15 cellular contexts compared by ENCODE assay signal in genomic region chr19:44623080-44623479, GRCh38. TPM values are rescaled to one million over a fixed set of nuclear protein-coding genes. Genes with fewer than 3 reads are reported as not detected.
DNase-seq lines count a peak whose midpoint lies in the region; ATAC-seq, FAIRE-seq and TF ChIP-seq lines count a peak whose summit lies in the region.
"Had no signal": no experiment of that assay in that cellular context is flagged by ENCODE, and none has a peak within 500 bp of the region (broad histone marks: within the 10 kb centered on the region; RNA-seq: fewer than 3 reads in every experiment).

No MANE protein-coding gene starts in this region.

- no peak for ATAC-seq in HepG2
- ATAC-seq: activated T-cell treated with anti-CD3 and anti-CD28 coated beads, Interleukin-2, amount 50 U/mL, for 4 hours had no signal

- no peak overlapping the region for H2BK12ac ChIP-seq in H1 (ENCODE audit: low read depth, low read length)

- no peak overlapping the region for H3K56ac ChIP-seq in H1 (replicated peaks; ENCODE audit: insufficient read length, low read depth, low read length)

- no peak overlapping the region for H3K23ac ChIP-seq in H1 (ENCODE audit: insufficient read length)

- TF ChIP-seq POLR2A in H1 (IDR thresholded peaks at IDR 0.05; ENCODE audit: control extremely low read depth in 1 of 2, low read depth in 2 of 2, low read length in 2 of 2), result no peak
- no peak for TF ChIP-seq POLR2A in HepG2 (IDR thresholded peaks at IDR 0.05; ENCODE audit: insufficient read depth in 1 of 2, low read depth in 2 of 2, low read length in 2 of 2)

- no peaks in the 10 kb centered on the region for H3K23me2 ChIP-seq in H1 (ENCODE audit: low read depth, low read length)

- no peaks in the 10 kb centered on the region for H3K9me3 ChIP-seq in H1 (ENCODE audit: insufficient read depth in 2 of 2, low read depth in 1 of 2, low read length in 1 of 2)
- no peaks in the 10 kb centered on the region for H3K9me3 ChIP-seq in HepG2 (ENCODE audit: low read length)
- no peaks in the 10 kb centered on the region for H3K9me3 ChIP-seq in colonic mucosa
- H3K9me3 ChIP-seq: ascending aorta, BLaER1, esophagus squamous epithelium, prostate gland, suprapubic skin had no signal

- peak overlapping the region; percentile 7; the same call in 1 of the 2 replicates for H4K8ac ChIP-seq in H1 (ENCODE audit: extremely low read depth, insufficient read depth, low read length)

- DNase-seq in AG09309 (ENCODE audit: low read depth) (peak; percentile 34), KBM-7 (peak; percentile 91), H1 (ENCODE audit: low read depth in 1 of 2, low spot score in 2 of 2) (no peak), HepG2 (ENCODE audit: low spot score) (no peak), H4 (ENCODE audit: low spot score) (no peak), T1000 (lab: John Stamatoyannopoulos, UW) (no peak), KG1 (lab: John Stamatoyannopoulos, UW) (no peak), colonic mucosa (no peak)
- DNase-seq: activated T-cell treated with anti-CD3 and anti-CD28 coated beads, Interleukin-2, amount 50 U/mL, for 4 hours; esophagus squamous epithelium; RPMI8226 had no signal

- 79% methylated on average over 5 of the region's 5 CpGs; no CpG with 5 or more reads in 1 of the 2 experiments for WGBS in H1 (ENCODE audit: extremely low coverage in 1 of 2, insufficient coverage in 1 of 2, insufficient read length in 1 of 2, insufficient replicate concordance in 2 of 2, low coverage in 1 of 2, low lambda C conversion rate in 2 of 2, missing lambda C conversion rate in 1 of 2), 2 experiments
- 93% methylated on average over 5 of the region's 5 CpGs for WGBS in HepG2 (ENCODE audit: low lambda C conversion rate)

- H2AK5ac ChIP-seq in H1 (ENCODE audit: low read depth, low read length), result no peak overlapping the region

- H3K4me1 ChIP-seq in H1 (replicated peaks in 1 of 4; ENCODE audit: control insufficient read depth in 3 of 4, insufficient read depth in 4 of 4, low read length in 3 of 4) (no peaks in the 10 kb centered on the region), HepG2 (ENCODE audit: insufficient read depth, low read length) (peaks cover 64% of the 10 kb centered on the region), colonic mucosa (no peaks in the 10 kb centered on the region)
- H3K4me1 ChIP-seq: BLaER1, prostate gland, suprapubic skin had no signal

- H2BK5ac ChIP-seq in H1 (ENCODE audit: low read depth, low read length), result no peak overlapping the region

- H4K5ac ChIP-seq in H1 (ENCODE audit: insufficient read length, low read depth, low read length), result no peak overlapping the region

- POLR2A ChIA-PET in H1 (lab: Charles Lee; ENCODE audit: partially characterized antibody), result no interaction called here
- POLR2A ChIA-PET in HepG2 (lab: Yijun Ruan, JAX), result interaction anchor here (6.0 kb wide), 1 partner anchor 9 kb away, joined by 87 read pairs; the partner anchor contains the start of gene IGSF23

- no peak overlapping the region for H3K27ac ChIP-seq in H1 (ENCODE audit: low read depth, low read length)
- H3K27ac ChIP-seq in HepG2 (ENCODE audit: extremely low read length, insufficient read depth, low read length), result peak overlapping the region; percentile 25
- no peak overlapping the region for H3K27ac ChIP-seq in colonic mucosa
- H3K27ac ChIP-seq: ascending aorta, BLaER1, esophagus squamous epithelium, prostate gland, suprapubic skin had no signal

- H3K79me1 ChIP-seq in H1 (ENCODE audit: low read depth, low read length), result no peaks in the 10 kb centered on the region

- no peak overlapping the region for H3K4me2 ChIP-seq in H1 (ENCODE audit: insufficient read depth in 1 of 2, low read depth in 2 of 2, low read length in 2 of 2)
- H3K4me2 ChIP-seq in HepG2 (ENCODE audit: low read depth, low read length), result no peak overlapping the region
- H3K4me2 ChIP-seq: BLaER1 had no signal

- H4K20me1 ChIP-seq in H1 (replicated peaks in 1 of 2; ENCODE audit: control insufficient read depth in 1 of 2, insufficient read depth in 2 of 2, low read length in 2 of 2) (no peaks in the 10 kb centered on the region), HepG2 (ENCODE audit: insufficient read depth, low read length) (no peaks in the 10 kb centered on the region)
- H4K20me1 ChIP-seq: BLaER1 had no signal

- H4K91ac ChIP-seq in H1 (replicated peaks; ENCODE audit: insufficient read length, low read length), result no peak overlapping the region

- no peak overlapping the region for H2AFZ ChIP-seq in H1 (ENCODE audit: low read length)
- H2AFZ ChIP-seq in HepG2 (ENCODE audit: low read length), result no peak overlapping the region

- TF ChIP-seq EP300 in H1 (IDR thresholded peaks at IDR 0.05; ENCODE audit: borderline replicate concordance in 1 of 2, low read depth in 2 of 2, low read length in 2 of 2) (no peak), HepG2 (IDR thresholded peaks at IDR 0.05; ENCODE audit: low read depth in 2 of 2, low read length in 2 of 2) (no peak), HepG2 (CRISPR knock-in tag; IDR thresholded peaks at IDR 0.05; ENCODE audit: borderline replicate concordance) (no peak)

- no TSS peak for BruUV-seq in HepG2 (replicated peaks; lab: Mats Ljungman, UMichigan)

- H2BK20ac ChIP-seq in H1 (ENCODE audit: low read length), result no peak overlapping the region

- H3K4ac ChIP-seq in H1 (replicated peaks; ENCODE audit: insufficient read length, low read depth, low read length), result no peak overlapping the region

- no peak overlapping the region for H2BK15ac ChIP-seq in H1 (ENCODE audit: low read length)

- CTCF ChIA-PET in H1 (lab: Charles Lee; ENCODE audit: partially characterized antibody), result interaction anchor here (0.7 to 5.4 kb wide), 7 partner anchors 9 to 101 kb away, joined by 3 to 29 read pairs (median 4); no protein-coding TSS in a partner anchor
- CTCF ChIA-PET in HepG2 (lab: Yijun Ruan, JAX; ENCODE audit: low intra/inter-chr PET ratio, low total read pairs), result no interaction called here

- TF ChIP-seq CTCF in AG09309 (IDR thresholded peaks at IDR 0.05; ENCODE audit: control insufficient read depth, insufficient read depth, low read depth, low read length, missing control alignments) (no peak), H1 (IDR thresholded peaks at IDR 0.05; ENCODE audit: control extremely low read depth in 1 of 3, insufficient read depth in 1 of 3, low read depth in 1 of 3, low read length in 3 of 3) (no peak), HepG2 (CRISPR knock-in tag; IDR thresholded peaks at IDR 0.05) (no peak), colonic mucosa (IDR thresholded peaks at IDR 0.05) (no peak)

- H2BK120ac ChIP-seq in H1 (replicated peaks; ENCODE audit: low read depth, low read length), result no peak overlapping the region

- H3K27me3 ChIP-seq in H1 (replicated peaks in 1 of 4; ENCODE audit: control insufficient read depth in 3 of 4, extremely low read depth in 1 of 4, insufficient read depth in 3 of 4, low read length in 3 of 4) (no peaks in the 10 kb centered on the region; a peak in 1 of 7 replicates), HepG2 (ENCODE audit: control insufficient read depth in 1 of 2, insufficient read depth in 2 of 2, low read length in 2 of 2) (no peaks in the 10 kb centered on the region), colonic mucosa (no peaks in the 10 kb centered on the region)
- H3K27me3 ChIP-seq: ascending aorta, BLaER1, esophagus squamous epithelium, suprapubic skin had no signal

- H3K14ac ChIP-seq in H1 (ENCODE audit: insufficient read length), result no peak overlapping the region

- H3K18ac ChIP-seq in H1 (ENCODE audit: extremely low read depth, low read length), result no peak overlapping the region

- no peak for TF ChIP-seq RAD21 in H1 (IDR thresholded peaks at IDR 0.05 in 1 of 2, conservative IDR thresholded peaks at IDR 0.05 in 1 of 2; ENCODE audit: low read depth in 2 of 2, low read length in 2 of 2)
- no peak for TF ChIP-seq RAD21 in HepG2 (CRISPR knock-in tag; IDR thresholded peaks at IDR 0.05)

- H3K36me3 ChIP-seq in H1 (ENCODE audit: control insufficient read depth in 2 of 4, insufficient read depth in 4 of 4, low read length in 3 of 4), result no peaks in the 10 kb centered on the region
- peaks cover 0 to 9% of the 10 kb centered on the region in 2 experiments; a peak in 3 of 5 replicates for H3K36me3 ChIP-seq in HepG2 (replicated peaks in 1 of 2; ENCODE audit: control insufficient read depth in 1 of 2, insufficient read depth in 2 of 2, low read length in 2 of 2)
- no peaks in the 10 kb centered on the region for H3K36me3 ChIP-seq in colonic mucosa
- H3K36me3 ChIP-seq: ascending aorta, BLaER1, esophagus squamous epithelium, prostate gland, suprapubic skin had no signal

- no peak overlapping the region for H3K9ac ChIP-seq in H1 (replicated peaks in 1 of 4; ENCODE audit: extremely low read depth in 1 of 4, low read depth in 3 of 4, low read length in 3 of 4)
- no peak overlapping the region for H3K9ac ChIP-seq in HepG2 (ENCODE audit: insufficient read depth, low read depth, low read length)
- no peak overlapping the region for H3K9ac ChIP-seq in colonic mucosa (ENCODE audit: low read depth in 2 of 2, low read length in 2 of 2)
- H3K9ac ChIP-seq: BLaER1 had no signal

- in situ Hi-C loops in KBM-7 (cut with MboI; ENCODE audit: low pct_unique_long_range_greater_than_20kb, low sequenced_read_pairs), result no loop called here
- in situ Hi-C loops in HepG2 (cut with HindIII; ENCODE audit: extremely low pct_ligation_motif_present, low pct_unique_long_range_greater_than_20kb), result no loop called here

- H3K79me2 ChIP-seq in H1 (ENCODE audit: control insufficient read depth in 1 of 2, insufficient read depth in 2 of 2, low read length in 2 of 2) (no peaks in the 10 kb centered on the region), HepG2 (ENCODE audit: insufficient read depth, low read length) (no peaks in the 10 kb centered on the region)

- intact Hi-C loops in HepG2 (cut with micrococcal nuclease; ENCODE audit: unreplicated experiment), result no loop called here
- intact Hi-C loops in colonic mucosa (cut with DNase I), result no loop called here

- FAIRE-seq in H1 (lab: Jason Lieb, UNC) (no peak), HepG2 (lab: Jason Lieb, UNC) (no peak)

- H3K4me3 ChIP-seq in AG09309 (ENCODE audit: control insufficient read depth, low read depth, low read length) (no peak overlapping the region), H1 (ENCODE audit: extremely low read depth in 1 of 4, insufficient read depth in 2 of 4, low read depth in 3 of 4, low read length in 4 of 4) (no peak overlapping the region), HepG2 (replicated peaks in 1 of 3; ENCODE audit: insufficient read depth in 1 of 3, low read depth in 2 of 3, low read length in 3 of 3) (no peak overlapping the region), colonic mucosa (no peak overlapping the region)
- H3K4me3 ChIP-seq: ascending aorta, BLaER1, esophagus squamous epithelium, prostate gland, suprapubic skin had no signal

RNA-seq across cellular contexts. Expression of gene IGSF23, which starts 9.7 kb away (rescaled TPM):
- not detected in 2 replicates for total RNA-seq in H1 (2021; fragmentation: NEBNext Ultra II Directional; extraction: Animal tissue kit (Norgen Biotek cat#: 25700))
- polyA plus RNA-seq in H1 (2011; rRNA removed), result not detected in 2 replicates
- polyA plus RNA-seq in H1 (2011; cell fraction: cytosol; rRNA removed), result not detected
- not detected for polyA plus RNA-seq in H1 (2011; cell fraction: nucleus; rRNA removed)
- polyA plus RNA-seq in H1 (2012, experiment 1 of 2), result not detected in 4 replicates
- polyA plus RNA-seq in H1 (2012, experiment 2 of 2), result not detected
- polyA plus RNA-seq in H1 (2013, experiment 1 of 2), result not detected
- polyA plus RNA-seq in H1 (2013, experiment 2 of 2), result not detected
- not detected in 2 replicates for polyA minus RNA-seq in H1 (2011; rRNA and poly(A)+ RNA removed)
- not detected for polyA minus RNA-seq in H1 (2011; cell fraction: cytosol; rRNA and poly(A)+ RNA removed)
- polyA minus RNA-seq in H1 (2011; cell fraction: nucleus; rRNA and poly(A)+ RNA removed), result not detected
- 2.3 and 3.4 TPM in 2 replicates for total RNA-seq in HepG2 (2016; rRNA removed; fragmentation: Illumina TruSeq; extraction: Trizol)
- 2.7 and 3.5 TPM in 2 replicates for total RNA-seq in HepG2 (2016; cell fraction: cytosol; rRNA removed; fragmentation: Illumina TruSeq; extraction: Trizol; ENCODE audit: low read depth)
- total RNA-seq in HepG2 (2016; cell fraction: insoluble cytoplasmic fraction; rRNA removed; fragmentation: Illumina TruSeq; extraction: Trizol), result 2.3 and 3.6 TPM in 2 replicates
- total RNA-seq in HepG2 (2016; cell fraction: membrane; rRNA removed; fragmentation: Illumina TruSeq; extraction: Trizol), result 3.3 and 4.5 TPM in 2 replicates
- 2.9 and 3.3 TPM in 2 replicates for total RNA-seq in HepG2 (2016; cell fraction: nucleus; rRNA removed; fragmentation: Illumina TruSeq; extraction: Trizol)
- 8.8 and 13.2 TPM in 2 replicates for polyA plus RNA-seq in HepG2 (2011; rRNA removed)
- 4.8 and 4.9 TPM in 2 replicates for polyA plus RNA-seq in HepG2 (2011; cell fraction: cytosol; rRNA removed)
- 2.1 and 7.8 TPM in 2 replicates for polyA plus RNA-seq in HepG2 (2011; cell fraction: nucleus; rRNA removed)
- 6.8 and 14.5 TPM in 2 replicates for polyA plus RNA-seq in HepG2 (2012)
- 2.5 and 3.3 TPM in 2 replicates for polyA plus RNA-seq in HepG2 (2016; cell fraction: cytosol; fragmentation: Illumina TruSeq; extraction: Trizol; ENCODE audit: low read depth)
- 1.6 and 3.8 TPM in 2 replicates for polyA plus RNA-seq in HepG2 (2016; cell fraction: insoluble cytoplasmic fraction; fragmentation: Illumina TruSeq; extraction: Trizol; ENCODE audit: low read depth)
- 3.3 and 3.9 TPM in 2 replicates for polyA plus RNA-seq in HepG2 (2016; cell fraction: membrane; fragmentation: Illumina TruSeq; extraction: Trizol; ENCODE audit: low read depth)
- polyA plus RNA-seq in HepG2 (2016; cell fraction: nucleus; fragmentation: Illumina TruSeq; extraction: Trizol; ENCODE audit: insufficient read depth, low read depth), result 2.7 and 4.2 TPM in 2 replicates
- 23.1 TPM in 1 of 2 replicates, not detected in the other for polyA minus RNA-seq in HepG2 (2011; rRNA and poly(A)+ RNA removed; ENCODE audit: low replicate concordance)
- polyA minus RNA-seq in HepG2 (2011; cell fraction: cytosol; rRNA and poly(A)+ RNA removed), result 0.99 and 1.8 TPM in 2 replicates
- polyA minus RNA-seq in HepG2 (2011; cell fraction: nucleus; rRNA and poly(A)+ RNA removed), result 3.9 and 9.3 TPM in 2 replicates
- not detected in 2 replicates for total RNA-seq in H4 (2014; rRNA removed; shearing (Covaris generic))
- not detected for total RNA-seq in colonic mucosa
- total RNA-seq: activated T-cell treated with anti-CD3 and anti-CD28 coated beads, Interleukin-2, amount 50 U/mL, for 4 hours; ascending aorta; esophagus squamous epithelium; prostate gland; suprapubic skin had no signal

RNA-seq across cellular contexts. Expression of gene PVR, which starts 20.6 kb away (rescaled TPM):
- 13.3 and 14.1 TPM in 2 replicates for total RNA-seq in H1 (2021; fragmentation: NEBNext Ultra II Directional; extraction: Animal tissue kit (Norgen Biotek cat#: 25700))
- polyA plus RNA-seq in H1 (2011; rRNA removed) (14.8 and 16.9 TPM in 2 replicates), HepG2 (2011; rRNA removed) (46.6 and 59.5 TPM in 2 replicates)
- 14.8 TPM for polyA plus RNA-seq in H1 (2011; cell fraction: cytosol; rRNA removed)
- 25.2 TPM for polyA plus RNA-seq in H1 (2011; cell fraction: nucleus; rRNA removed)
- 10.3 to 14.0 TPM (median 11.6 TPM) in 4 replicates for polyA plus RNA-seq in H1 (2012, experiment 1 of 2)
- polyA plus RNA-seq in H1 (2012, experiment 2 of 2), result 6.8 TPM
- polyA plus RNA-seq in H1 (2013, experiment 1 of 2), result 12.7 TPM
- 13.7 TPM for polyA plus RNA-seq in H1 (2013, experiment 2 of 2)
- 22.1 and 22.5 TPM in 2 replicates for polyA minus RNA-seq in H1 (2011; rRNA and poly(A)+ RNA removed)
- polyA minus RNA-seq in H1 (2011; cell fraction: cytosol; rRNA and poly(A)+ RNA removed), result 9.8 TPM
- 27.4 TPM for polyA minus RNA-seq in H1 (2011; cell fraction: nucleus; rRNA and poly(A)+ RNA removed)
- total RNA-seq in HepG2 (2016; rRNA removed; fragmentation: Illumina TruSeq; extraction: Trizol) (18.4 and 43.4 TPM in 2 replicates), colonic mucosa (10 to 100 TPM; 44.7 to 54.6 TPM)
- total RNA-seq in HepG2 (2016; cell fraction: cytosol; rRNA removed; fragmentation: Illumina TruSeq; extraction: Trizol; ENCODE audit: low read depth), result 5.4 and 5.5 TPM in 2 replicates
- 16.1 and 39.6 TPM in 2 replicates for total RNA-seq in HepG2 (2016; cell fraction: insoluble cytoplasmic fraction; rRNA removed; fragmentation: Illumina TruSeq; extraction: Trizol)
- total RNA-seq in HepG2 (2016; cell fraction: membrane; rRNA removed; fragmentation: Illumina TruSeq; extraction: Trizol), result 18.0 and 18.1 TPM in 2 replicates
- 37.4 and 45.5 TPM in 2 replicates for total RNA-seq in HepG2 (2016; cell fraction: nucleus; rRNA removed; fragmentation: Illumina TruSeq; extraction: Trizol)
- 53.0 and 55.6 TPM in 2 replicates for polyA plus RNA-seq in HepG2 (2011; cell fraction: cytosol; rRNA removed)
- polyA plus RNA-seq in HepG2 (2011; cell fraction: nucleus; rRNA removed), result 60.5 and 72.7 TPM in 2 replicates
- 26.0 and 35.8 TPM in 2 replicates for polyA plus RNA-seq in HepG2 (2012)
- polyA plus RNA-seq in HepG2 (2016; cell fraction: cytosol; fragmentation: Illumina TruSeq; extraction: Trizol; ENCODE audit: low read depth), result 4.1 and 4.5 TPM in 2 replicates
- 14.1 and 16.5 TPM in 2 replicates for polyA plus RNA-seq in HepG2 (2016; cell fraction: insoluble cytoplasmic fraction; fragmentation: Illumina TruSeq; extraction: Trizol; ENCODE audit: low read depth)
- 9.4 and 9.9 TPM in 2 replicates for polyA plus RNA-seq in HepG2 (2016; cell fraction: membrane; fragmentation: Illumina TruSeq; extraction: Trizol; ENCODE audit: low read depth)
- 59.3 and 60.4 TPM in 2 replicates for polyA plus RNA-seq in HepG2 (2016; cell fraction: nucleus; fragmentation: Illumina TruSeq; extraction: Trizol; ENCODE audit: insufficient read depth, low read depth)
- polyA minus RNA-seq in HepG2 (2011; rRNA and poly(A)+ RNA removed; ENCODE audit: low replicate concordance), result 69.1 and 105 TPM in 2 replicates
- polyA minus RNA-seq in HepG2 (2011; cell fraction: cytosol; rRNA and poly(A)+ RNA removed), result 34.7 and 43.2 TPM in 2 replicates
- 56.0 and 67.4 TPM in 2 replicates for polyA minus RNA-seq in HepG2 (2011; cell fraction: nucleus; rRNA and poly(A)+ RNA removed)
- total RNA-seq in H4 (2014; rRNA removed; shearing (Covaris generic)), result 41.9 and 46.0 TPM in 2 replicates

RNA-seq across cellular contexts. Expression of gene CEACAM19, which starts 48.2 kb away (rescaled TPM):
- total RNA-seq in H1 (2021; fragmentation: NEBNext Ultra II Directional; extraction: Animal tissue kit (Norgen Biotek cat#: 25700)), result 2.7 and 3.1 TPM in 2 replicates
- 3.4 and 4.0 TPM in 2 replicates for polyA plus RNA-seq in H1 (2011; rRNA removed)
- polyA plus RNA-seq in H1 (2011; cell fraction: cytosol; rRNA removed), result 2.4 TPM
- 10.2 TPM for polyA plus RNA-seq in H1 (2011; cell fraction: nucleus; rRNA removed)
- polyA plus RNA-seq in H1 (2012, experiment 1 of 2), result 2.8 to 5.3 TPM (median 3.6 TPM) in 4 replicates
- 1.6 TPM for polyA plus RNA-seq in H1 (2012, experiment 2 of 2)
- 1.9 TPM for polyA plus RNA-seq in H1 (2013, experiment 1 of 2)
- 1.6 TPM for polyA plus RNA-seq in H1 (2013, experiment 2 of 2)
- polyA minus RNA-seq in H1 (2011; rRNA and poly(A)+ RNA removed), result 1.5 and 4.7 TPM in 2 replicates
- polyA minus RNA-seq in H1 (2011; cell fraction: cytosol; rRNA and poly(A)+ RNA removed), result 2.1 TPM
- polyA minus RNA-seq in H1 (2011; cell fraction: nucleus; rRNA and poly(A)+ RNA removed), result 3.5 TPM
- total RNA-seq in HepG2 (2016; rRNA removed; fragmentation: Illumina TruSeq; extraction: Trizol), result 0.66 and 1.3 TPM in 2 replicates
- 0.18 and 0.30 TPM in 2 replicates for total RNA-seq in HepG2 (2016; cell fraction: cytosol; rRNA removed; fragmentation: Illumina TruSeq; extraction: Trizol; ENCODE audit: low read depth)
- total RNA-seq in HepG2 (2016; cell fraction: insoluble cytoplasmic fraction; rRNA removed; fragmentation: Illumina TruSeq; extraction: Trizol), result 0.22 and 1.3 TPM in 2 replicates
- 0.38 and 0.65 TPM in 2 replicates for total RNA-seq in HepG2 (2016; cell fraction: membrane; rRNA removed; fragmentation: Illumina TruSeq; extraction: Trizol)
- total RNA-seq in HepG2 (2016; cell fraction: nucleus; rRNA removed; fragmentation: Illumina TruSeq; extraction: Trizol), result 2.7 and 2.8 TPM in 2 replicates
- 4.0 and 6.3 TPM in 2 replicates for polyA plus RNA-seq in HepG2 (2011; rRNA removed)
- polyA plus RNA-seq in HepG2 (2011; cell fraction: cytosol; rRNA removed), result 1.3 and 1.5 TPM in 2 replicates
- 16.3 and 18.1 TPM in 2 replicates for polyA plus RNA-seq in HepG2 (2011; cell fraction: nucleus; rRNA removed)
- polyA plus RNA-seq in HepG2 (2012), result 4.6 and 6.9 TPM in 2 replicates
- 0.32 and 0.38 TPM in 2 replicates for polyA plus RNA-seq in HepG2 (2016; cell fraction: cytosol; fragmentation: Illumina TruSeq; extraction: Trizol; ENCODE audit: low read depth)
- polyA plus RNA-seq in HepG2 (2016; cell fraction: insoluble cytoplasmic fraction; fragmentation: Illumina TruSeq; extraction: Trizol; ENCODE audit: low read depth), result 0.47 and 0.99 TPM in 2 replicates
- polyA plus RNA-seq in HepG2 (2016; cell fraction: membrane; fragmentation: Illumina TruSeq; extraction: Trizol; ENCODE audit: low read depth), result 0.88 and 0.98 TPM in 2 replicates
- polyA plus RNA-seq in HepG2 (2016; cell fraction: nucleus; fragmentation: Illumina TruSeq; extraction: Trizol; ENCODE audit: insufficient read depth, low read depth), result 11.9 and 13.8 TPM in 2 replicates
- polyA minus RNA-seq in HepG2 (2011; rRNA and poly(A)+ RNA removed; ENCODE audit: low replicate concordance), result 6.6 and 9.0 TPM in 2 replicates
- polyA minus RNA-seq in HepG2 (2011; cell fraction: cytosol; rRNA and poly(A)+ RNA removed), result 0.59 and 0.88 TPM in 2 replicates
- polyA minus RNA-seq in HepG2 (2011; cell fraction: nucleus; rRNA and poly(A)+ RNA removed), result 11.7 and 11.8 TPM in 2 replicates
- 0.23 and 1.0 TPM in 2 replicates for total RNA-seq in H4 (2014; rRNA removed; shearing (Covaris generic))
- total RNA-seq in colonic mucosa, result 1 to 10 TPM; 5.3 to 6.1 TPM

Comparison
In these comparisons a context has a peak if more than half of its experiments do, and no peak if none do; other contexts are left out.
1. DNase-seq: peak in AG09309 (single experiment) and KBM-7 (single experiment); none in H1 (0 of 2), HepG2 (single experiment), H4 (single experiment), T1000 (single experiment), KG1 (single experiment) and colonic mucosa (single experiment).